In the genomic region with DNA sequence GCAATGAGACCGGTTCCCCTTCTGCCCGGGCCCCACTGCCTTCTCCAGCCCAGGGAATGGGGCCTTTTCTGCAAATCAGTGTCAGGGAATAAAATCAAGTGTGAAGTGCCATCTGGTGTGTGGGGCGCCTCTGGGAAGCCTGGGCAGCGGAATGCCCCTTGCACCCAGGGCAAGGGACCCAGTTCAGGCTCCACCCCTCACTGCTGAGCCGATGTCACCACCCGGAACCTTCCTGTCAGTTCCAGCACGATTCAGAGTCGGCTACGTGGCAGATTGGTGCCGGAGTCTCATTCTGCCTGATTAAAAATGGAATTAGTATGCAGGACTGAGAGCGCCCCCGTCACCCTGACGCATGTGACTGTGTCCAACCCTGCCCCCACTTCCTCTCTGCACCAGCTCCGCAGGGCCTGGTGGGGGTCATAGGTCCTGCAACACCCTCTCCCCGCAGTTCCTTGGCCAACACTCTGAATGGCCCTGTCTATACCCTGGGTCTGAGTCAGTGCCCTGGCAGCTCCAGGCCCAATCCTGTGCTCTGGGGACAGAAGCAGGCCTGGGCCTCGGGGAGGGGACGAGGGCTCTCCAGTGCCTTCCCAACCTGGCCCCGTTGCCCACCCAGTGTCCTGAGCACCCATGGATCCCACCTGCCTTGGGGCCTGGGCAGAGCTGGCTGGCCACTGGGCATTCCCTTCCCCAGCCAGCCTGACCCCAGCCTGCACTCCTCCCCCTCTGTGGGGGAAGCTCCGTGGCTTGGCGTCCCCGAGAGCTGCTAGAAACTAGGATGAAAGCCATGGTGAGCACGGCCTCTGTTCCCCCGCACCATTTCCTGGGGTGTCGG, we compare ENCODE assay signal across 24 cellular contexts. TPM values are rescaled to one million over a fixed set of nuclear protein-coding genes. Genes with fewer than 3 reads are reported as not detected.
A peak's percentile ranks its signal among the peaks of the same experiment; 100 is the strongest.
DNase-seq lines count a peak whose midpoint lies in the region; ATAC-seq and TF ChIP-seq lines count a peak whose summit lies in the region.
"Had no signal": no experiment of that assay in that cellular context is flagged by ENCODE, and none has a peak within 500 bp of the region (broad histone marks: within the 10 kb centered on the region; RNA-seq: fewer than 3 reads in every experiment).

No MANE protein-coding gene starts in this region.

- TF ChIP-seq CTCF in dorsolateral prefrontal cortex (IDR thresholded peaks at IDR 0.05 in 54 of 56, conservative IDR thresholded peaks at IDR 0.05 in 2 of 56; ENCODE audit: low read depth in 1 of 56, partially characterized antibody in 56 of 56) (peak in 1 of 56 donors; percentile 12), right lobe of liver (IDR thresholded peaks at IDR 0.05) (no peak)

- peak; percentile 86 for TF ChIP-seq POLR2A in right lobe of liver (IDR thresholded peaks at IDR 0.05)

- intact Hi-C loops in dorsolateral prefrontal cortex (cut with DNase I) (loop anchor here (2.0 to 10.0 kb wide), 3 partner anchors 73 to 807 kb away; partner anchors contain the start of genes ATG16L1 (in 1 of the 2) and PRSS56 (in 1 of the 2)), right lobe of liver (cut with DNase I) (no loop called here)

- H3K4me3 ChIP-seq in dorsolateral prefrontal cortex = peak overlapping the region in 1 of 59 donors; percentile 12
- H3K4me3 ChIP-seq in right lobe of liver = no peak overlapping the region
- H3K4me3 ChIP-seq: A549, BLaER1, esophagus muscularis mucosa had no signal

- no peaks in the 10 kb centered on the region for H3K27me3 ChIP-seq in dorsolateral prefrontal cortex
- H3K27me3 ChIP-seq in right lobe of liver = no peaks in the 10 kb centered on the region
- H3K27me3 ChIP-seq: BLaER1 had no signal

- 50% methylated on average over 12 of the region's 24 CpGs for WGBS in right lobe of liver (ENCODE audit: insufficient coverage, low coverage, low lambda C conversion rate, missing lambda C conversion rate)

- H3K36me3 ChIP-seq in right lobe of liver = no peaks in the 10 kb centered on the region
- H3K36me3 ChIP-seq: BLaER1, esophagus muscularis mucosa had no signal

- DNase-seq in AG20443 (ENCODE audit: low spot score) (peak; percentile 8), dorsolateral prefrontal cortex (peak in 4 of 10 donors; percentile 40 to 53 (median 42)), right lobe of liver (peak; percentile 84 to 93 (median 90)), pons (ENCODE audit: low spot score) (peak; percentile 17), OCI-M1 (lab: John Stamatoyannopoulos, UW) (no peak), cerebellar cortex (ENCODE audit: low spot score) (no peak)
- DNase-seq: activated gamma-delta T cell treated with Interleukin-2 at 50 U/mL for 16 hours; activated T-cell treated with anti-CD3 and anti-CD28 coated beads, Interleukin-2, amount 50 U/mL, for 1 hour; Calu3; effector memory CD8-positive, alpha-beta T cell; EL; NCI-H2107; Right ventricle myocardium superior had no signal

- ATAC-seq in right lobe of liver (peak; percentile 75 to 84 (median 82)), GM21515 (IDR thresholded peaks at IDR 0.05; ENCODE audit: unreplicated experiment) (no peak), HG03039 (IDR thresholded peaks at IDR 0.05; ENCODE audit: unreplicated experiment) (no peak)
- ATAC-seq: A549; activated CD4-positive, CD25-positive, alpha-beta regulatory T cell treated with anti-CD3 and anti-CD28 coated beads, Interleukin-2, amount 50 U/mL, for 24 hours; activated CD8-positive, alpha-beta T cell treated with anti-CD3 and anti-CD28 coated beads for 36 hours; effector memory CD8-positive, alpha-beta T cell; natural killer cell treated with Interleukin-12 subunit alpha and Interleukin-12 subunit beta and Interleukin-15 and Interleukin-18, amount 100 ng/mL, for 72 hours had no signal

- H3K4me1 ChIP-seq in right lobe of liver = peaks cover 0 to 29% (median 12%) of the 10 kb centered on the region in 4 donors
- H3K4me1 ChIP-seq: esophagus muscularis mucosa had no signal

- H3K9me3 ChIP-seq in right lobe of liver = no peaks in the 10 kb centered on the region
- H3K9me3 ChIP-seq: A549, BLaER1, esophagus muscularis mucosa had no signal

- peak overlapping the region in 42 of 59 donors; percentile 4 to 93 (median 75) for H3K27ac ChIP-seq in dorsolateral prefrontal cortex
- H3K27ac ChIP-seq in right lobe of liver = peak overlapping the region; percentile 86 to 100 (median 99)
- H3K27ac ChIP-seq: A549, BLaER1, esophagus muscularis mucosa had no signal

RNA-seq across cellular contexts. Expression of gene ALPI, which starts 8.1 kb away (rescaled TPM):
- total RNA-seq in dorsolateral prefrontal cortex (not detected), right lobe of liver (under 1 TPM in 2 of 6 experiments, not detected in 4; 0.19 to 0.25 TPM)
- total RNA-seq: activated CD8-positive, alpha-beta T cell treated with anti-CD3 and anti-CD28 coated beads for 36 hours; Calu3; frontal cortex; H1; MCF 10A; natural killer cell treated with Interleukin-12 subunit alpha and Interleukin-12 subunit beta and Interleukin-15 and Interleukin-18, amount 100 ng/mL, for 72 hours; Right ventricle myocardium superior had no signal

RNA-seq across cellular contexts. Expression of gene ECEL1, which starts 39.8 kb away (rescaled TPM):
- total RNA-seq in dorsolateral prefrontal cortex (1 to 10 TPM in 14 of 120 experiments, under 1 TPM in 74, not detected in 32; 0.15 to 2.8 (median 0.49) TPM), right lobe of liver (1 to 10 TPM in 1 of 6 experiments, under 1 TPM in 3, not detected in 2; 0.22 to 1.3 (median 0.83) TPM)
- total RNA-seq: Calu3; MCF 10A; natural killer cell treated with Interleukin-12 subunit alpha and Interleukin-12 subunit beta and Interleukin-15 and Interleukin-18, amount 100 ng/mL, for 72 hours; Right ventricle myocardium superior had no signal

RNA-seq across cellular contexts. Expression of gene ALPG, which starts 41.2 kb away (rescaled TPM):
- total RNA-seq in dorsolateral prefrontal cortex = under 1 TPM in 1 of 120 experiments, not detected in 119; 0.11 TPM
- not detected for total RNA-seq in right lobe of liver
- total RNA-seq: activated CD8-positive, alpha-beta T cell treated with anti-CD3 and anti-CD28 coated beads for 36 hours; Calu3; esophagus muscularis mucosa; frontal cortex; MCF 10A; natural killer cell treated with Interleukin-12 subunit alpha and Interleukin-12 subunit beta and Interleukin-15 and Interleukin-18, amount 100 ng/mL, for 72 hours; Right ventricle myocardium superior had no signal

Comparison
In these comparisons a context has a peak if more than half of its experiments do, and no peak if none do; other contexts are left out.
1. DNase-seq: peak in AG20443 (single experiment), right lobe of liver (3 of 3) and pons (single experiment); none in OCI-M1 (single experiment) and cerebellar cortex (single experiment).
2. ATAC-seq: peak in right lobe of liver (4 of 4); none in GM21515 (single experiment) and HG03039 (single experiment).
3. intact Hi-C loops: an anchor here in dorsolateral prefrontal cortex (2.0 to 10.0 kb wide); none called in right lobe of liver.